Comparison of ENCODE assay signal across 1 cellular context in the genomic region with DNA sequence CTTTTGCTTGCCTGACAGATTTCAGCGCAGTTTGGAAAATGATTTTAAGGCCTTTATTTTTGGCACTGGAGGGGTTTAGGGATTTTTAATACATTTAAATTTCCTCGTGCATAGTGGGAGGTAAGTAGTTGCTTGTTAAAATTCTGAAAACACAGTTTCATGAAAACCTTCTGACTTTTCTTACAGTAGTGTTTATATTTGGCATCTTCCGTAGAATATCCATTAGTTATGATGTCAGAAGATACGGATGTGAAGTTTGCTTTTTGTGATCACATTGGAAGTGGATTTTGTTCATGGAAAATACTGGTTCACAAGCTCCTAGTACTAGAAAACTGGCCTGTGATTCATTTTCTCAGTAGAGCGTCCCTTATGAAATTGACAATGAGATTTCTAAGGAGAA.
TF ChIP-seq lines count a peak whose summit lies in the region.

No MANE protein-coding gene starts in this region.

TF ChIP-seq in GM12878, 131 proteins besides CTCF, POLR2A, EP300 and RAD21 (continued from another document):
- TF ChIP-seq KLF5 (IDR thresholded peaks at IDR 0.05; ENCODE audit: partially characterized antibody) (no peak), WRNIP1 (IDR thresholded peaks at IDR 0.05; ENCODE audit: borderline replicate concordance, low read depth, low read length) (no peak), NR2F1 (conservative IDR thresholded peaks at IDR 0.05) (no peak), DPF2 (IDR thresholded peaks at IDR 0.05) (no peak), POLR2AphosphoS5 (IDR thresholded peaks at IDR 0.05; ENCODE audit: low read length) (no peak)
- TF ChIP-seq, protein P1, sequence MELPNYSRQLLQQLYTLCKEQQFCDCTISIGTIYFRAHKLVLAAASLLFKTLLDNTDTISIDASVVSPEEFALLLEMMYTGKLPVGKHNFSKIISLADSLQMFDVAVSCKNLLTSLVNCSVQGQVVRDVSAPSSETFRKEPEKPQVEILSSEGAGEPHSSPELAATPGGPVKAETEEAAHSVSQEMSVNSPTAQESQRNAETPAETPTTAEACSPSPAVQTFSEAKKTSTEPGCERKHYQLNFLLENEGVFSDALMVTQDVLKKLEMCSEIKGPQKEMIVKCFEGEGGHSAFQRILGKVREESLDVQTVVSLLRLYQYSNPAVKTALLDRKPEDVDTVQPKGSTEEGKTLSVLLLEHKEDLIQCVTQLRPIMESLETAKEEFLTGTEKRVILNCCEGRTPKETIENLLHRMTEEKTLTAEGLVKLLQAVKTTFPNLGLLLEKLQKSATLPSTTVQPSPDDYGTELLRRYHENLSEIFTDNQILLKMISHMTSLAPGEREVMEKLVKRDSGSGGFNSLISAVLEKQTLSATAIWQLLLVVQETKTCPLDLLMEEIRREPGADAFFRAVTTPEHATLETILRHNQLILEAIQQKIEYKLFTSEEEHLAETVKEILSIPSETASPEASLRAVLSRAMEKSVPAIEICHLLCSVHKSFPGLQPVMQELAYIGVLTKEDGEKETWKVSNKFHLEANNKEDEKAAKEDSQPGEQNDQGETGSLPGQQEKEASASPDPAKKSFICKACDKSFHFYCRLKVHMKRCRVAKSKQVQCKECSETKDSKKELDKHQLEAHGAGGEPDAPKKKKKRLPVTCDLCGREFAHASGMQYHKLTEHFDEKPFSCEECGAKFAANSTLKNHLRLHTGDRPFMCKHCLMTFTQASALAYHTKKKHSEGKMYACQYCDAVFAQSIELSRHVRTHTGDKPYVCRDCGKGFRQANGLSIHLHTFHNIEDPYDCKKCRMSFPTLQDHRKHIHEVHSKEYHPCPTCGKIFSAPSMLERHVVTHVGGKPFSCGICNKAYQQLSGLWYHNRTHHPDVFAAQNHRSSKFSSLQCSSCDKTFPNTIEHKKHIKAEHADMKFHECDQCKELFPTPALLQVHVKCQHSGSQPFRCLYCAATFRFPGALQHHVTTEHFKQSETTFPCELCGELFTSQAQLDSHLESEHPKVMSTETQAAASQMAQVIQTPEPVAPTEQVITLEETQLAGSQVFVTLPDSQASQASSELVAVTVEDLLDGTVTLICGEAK (IDR thresholded peaks at IDR 0.05; ENCODE audit: borderline replicate concordance): no peak
- TF ChIP-seq, protein P2, sequence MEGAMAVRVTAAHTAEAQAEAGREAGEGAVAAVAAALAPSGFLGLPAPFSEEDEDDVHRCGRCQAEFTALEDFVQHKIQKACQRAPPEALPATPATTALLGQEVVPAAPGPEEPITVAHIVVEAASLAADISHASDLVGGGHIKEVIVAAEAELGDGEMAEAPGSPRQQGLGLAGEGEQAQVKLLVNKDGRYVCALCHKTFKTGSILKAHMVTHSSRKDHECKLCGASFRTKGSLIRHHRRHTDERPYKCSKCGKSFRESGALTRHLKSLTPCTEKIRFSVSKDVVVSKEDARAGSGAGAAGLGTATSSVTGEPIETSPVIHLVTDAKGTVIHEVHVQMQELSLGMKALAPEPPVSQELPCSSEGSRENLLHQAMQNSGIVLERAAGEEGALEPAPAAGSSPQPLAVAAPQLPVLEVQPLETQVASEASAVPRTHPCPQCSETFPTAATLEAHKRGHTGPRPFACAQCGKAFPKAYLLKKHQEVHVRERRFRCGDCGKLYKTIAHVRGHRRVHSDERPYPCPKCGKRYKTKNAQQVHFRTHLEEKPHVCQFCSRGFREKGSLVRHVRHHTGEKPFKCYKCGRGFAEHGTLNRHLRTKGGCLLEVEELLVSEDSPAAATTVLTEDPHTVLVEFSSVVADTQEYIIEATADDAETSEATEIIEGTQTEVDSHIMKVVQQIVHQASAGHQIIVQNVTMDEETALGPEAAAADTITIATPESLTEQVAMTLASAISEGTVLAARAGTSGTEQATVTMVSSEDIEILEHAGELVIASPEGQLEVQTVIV (IDR thresholded peaks at IDR 0.05; ENCODE audit: borderline replicate concordance, partially characterized antibody): no peak
- TF ChIP-seq, protein P3, sequence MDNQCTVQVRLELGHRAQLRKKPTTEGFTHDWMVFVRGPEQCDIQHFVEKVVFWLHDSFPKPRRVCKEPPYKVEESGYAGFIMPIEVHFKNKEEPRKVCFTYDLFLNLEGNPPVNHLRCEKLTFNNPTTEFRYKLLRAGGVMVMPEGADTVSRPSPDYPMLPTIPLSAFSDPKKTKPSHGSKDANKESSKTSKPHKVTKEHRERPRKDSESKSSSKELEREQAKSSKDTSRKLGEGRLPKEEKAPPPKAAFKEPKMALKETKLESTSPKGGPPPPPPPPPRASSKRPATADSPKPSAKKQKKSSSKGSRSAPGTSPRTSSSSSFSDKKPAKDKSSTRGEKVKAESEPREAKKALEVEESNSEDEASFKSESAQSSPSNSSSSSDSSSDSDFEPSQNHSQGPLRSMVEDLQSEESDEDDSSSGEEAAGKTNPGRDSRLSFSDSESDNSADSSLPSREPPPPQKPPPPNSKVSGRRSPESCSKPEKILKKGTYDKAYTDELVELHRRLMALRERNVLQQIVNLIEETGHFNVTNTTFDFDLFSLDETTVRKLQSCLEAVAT (IDR thresholded peaks at IDR 0.05): no peak
